ENCODE assay signal across 16 cellular contexts in the genomic region with DNA sequence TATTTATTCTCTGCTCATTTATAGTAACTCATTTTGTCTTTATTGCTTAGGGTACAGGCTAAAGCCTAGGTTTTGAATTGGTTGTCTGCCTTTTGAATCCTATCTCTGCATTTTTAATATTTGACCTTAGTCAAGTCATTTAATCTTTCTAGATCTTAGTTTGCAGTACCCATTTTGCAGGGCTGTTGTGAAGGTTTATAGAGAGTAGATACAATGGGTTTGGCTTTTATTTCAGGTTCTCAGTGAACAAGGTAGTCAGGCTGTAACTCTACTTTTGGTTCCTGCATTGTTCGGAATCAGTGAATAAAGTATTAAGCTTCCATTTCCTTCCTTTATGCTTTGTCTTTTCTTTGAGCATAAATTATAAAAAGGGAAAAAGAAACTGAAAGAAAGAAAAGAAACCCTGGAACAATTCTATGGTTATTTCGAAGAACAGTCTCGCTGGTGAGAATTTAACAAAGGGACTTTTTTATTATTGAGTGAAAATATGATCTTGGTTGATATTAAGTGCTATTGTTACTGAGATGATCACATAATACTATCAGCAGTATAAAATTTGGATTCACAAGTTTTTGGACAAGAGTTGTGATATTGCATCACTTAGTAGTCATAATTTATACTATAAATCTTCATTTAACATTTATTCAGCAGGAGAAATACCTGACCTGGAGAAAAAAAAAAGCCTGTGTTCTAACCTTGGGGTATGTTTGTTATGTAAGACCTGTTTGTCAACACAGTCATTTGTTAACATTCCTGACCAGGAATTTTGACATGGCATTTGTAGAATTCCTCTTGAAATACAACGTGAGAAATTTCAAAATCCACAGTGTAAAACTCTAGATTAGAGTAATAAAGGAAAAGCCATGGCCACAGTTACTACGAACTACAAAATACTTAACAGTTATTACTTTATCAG.
A peak's percentile ranks its signal among the peaks of the same experiment; 100 is the strongest.
DNase-seq lines count a peak whose midpoint lies in the region; ATAC-seq and TF ChIP-seq lines count a peak whose summit lies in the region.
"Had no signal": no experiment of that assay in that cellular context is flagged by ENCODE, and none has a peak within 500 bp of the region (broad histone marks: within the 10 kb centered on the region; RNA-seq: fewer than 3 reads in every experiment).

No MANE protein-coding gene starts in this region.

- H3K9me3 ChIP-seq in HUES64 (ENCODE audit: insufficient read depth, low read depth, low read length) (no peaks in the 10 kb centered on the region), testis (no peaks in the 10 kb centered on the region)
- H3K9me3 ChIP-seq: A549, left lung, pancreas had no signal

- H3K4me1 Mint-ChIP-seq in activated CD4-positive, alpha-beta T cell treated with anti-CD3 and anti-CD28 coated beads, Interleukin-2, amount 10 ng/mL, durations not matched to agents 24 days and 14 days: peaks cover 17% of the 10 kb centered on the region
- peaks cover 13 to 14% of the 10 kb centered on the region in 2 donors for H3K4me1 Mint-ChIP-seq in effector memory CD8-positive, alpha-beta T cell (ENCODE audit: low read depth in 2 of 2)
- H3K4me1 Mint-ChIP-seq in progenitor cell of endocrine pancreas (ENCODE audit: low read depth): peaks cover 5% of the 10 kb centered on the region

- H3K4me1 ChIP-seq in HUES64 (ENCODE audit: insufficient read depth, low read length) (peaks cover 32% of the 10 kb centered on the region), testis (no peaks in the 10 kb centered on the region)
- H3K4me1 ChIP-seq: A549, pancreas had no signal

- H3K27ac Mint-ChIP-seq in activated CD4-positive, alpha-beta T cell treated with anti-CD3 and anti-CD28 coated beads, Interleukin-2, amount 10 ng/mL, durations not matched to agents 24 days and 14 days: peak overlapping the region; percentile 65
- peak overlapping the region; percentile 77 to 92 for H3K27ac Mint-ChIP-seq in effector memory CD8-positive, alpha-beta T cell
- H3K27ac Mint-ChIP-seq in progenitor cell of endocrine pancreas: peak overlapping the region; percentile 7

- H3K4me3 ChIP-seq in HUES64 (ENCODE audit: low read length) (no peak overlapping the region), testis (no peak overlapping the region)
- H3K4me3 ChIP-seq: A549, left lung, pancreas had no signal

- peaks cover 31% of the 10 kb centered on the region for H3K36me3 Mint-ChIP-seq in activated CD4-positive, alpha-beta T cell treated with anti-CD3 and anti-CD28 coated beads, Interleukin-2, amount 10 ng/mL, durations not matched to agents 24 days and 14 days (ENCODE audit: low read depth)
- peaks cover 23% of the 10 kb centered on the region for H3K36me3 Mint-ChIP-seq in effector memory CD8-positive, alpha-beta T cell (ENCODE audit: insufficient read depth)
- H3K36me3 Mint-ChIP-seq in progenitor cell of endocrine pancreas (ENCODE audit: insufficient read depth): peaks cover 20% of the 10 kb centered on the region

- H3K27ac ChIP-seq in HUES64 (ENCODE audit: low read depth, low read length) (peak overlapping the region; percentile 56; the same call in 1 of the 2 replicates), testis (no peak overlapping the region)
- H3K27ac ChIP-seq: A549 had no signal

- H3K27me3 Mint-ChIP-seq in activated CD4-positive, alpha-beta T cell treated with anti-CD3 and anti-CD28 coated beads, Interleukin-2, amount 10 ng/mL, durations not matched to agents 24 days and 14 days: no peaks in the 10 kb centered on the region
- no peaks in the 10 kb centered on the region for H3K27me3 Mint-ChIP-seq in effector memory CD8-positive, alpha-beta T cell
- H3K27me3 Mint-ChIP-seq in progenitor cell of endocrine pancreas: no peaks in the 10 kb centered on the region
- H3K27me3 Mint-ChIP-seq: IgD-negative memory B cell had no signal

- ATAC-seq in effector memory CD8-positive, alpha-beta T cell (replicated peaks): no peak
- no peak for ATAC-seq in HG02840 (IDR thresholded peaks at IDR 0.05; ENCODE audit: low FRiP score, unreplicated experiment)
- ATAC-seq: A549, left lung had no signal

- H3K9ac ChIP-seq in HUES64 (ENCODE audit: low read depth, low read length): no peak overlapping the region

- WGBS in HUES64: 91% methylated on average over 4 of the region's 5 CpGs
- WGBS in testis, 2 donors: 81 to 85% methylated on average over 5 of the region's 5 CpGs

- H3K4me3 Mint-ChIP-seq in activated CD4-positive, alpha-beta T cell treated with anti-CD3 and anti-CD28 coated beads, Interleukin-2, amount 10 ng/mL, durations not matched to agents 24 days and 14 days: peak overlapping the region; percentile 70
- peak overlapping the region; percentile 54 to 75 for H3K4me3 Mint-ChIP-seq in effector memory CD8-positive, alpha-beta T cell
- no peak overlapping the region for H3K4me3 Mint-ChIP-seq in progenitor cell of endocrine pancreas (ENCODE audit: low read depth)

- no peak for TF ChIP-seq CTCF in progenitor cell of endocrine pancreas (IDR thresholded peaks at IDR 0.05; ENCODE audit: unreplicated experiment)
- no peak for TF ChIP-seq CTCF in testis (IDR thresholded peaks at IDR 0.05)
- no peak for TF ChIP-seq CTCF in GM13976 (IDR thresholded peaks at IDR 0.05; ENCODE audit: borderline replicate concordance, control extremely low read depth, extremely low read depth, insufficient read depth, missing control alignments)

- H3K36me3 ChIP-seq in HUES64 (ENCODE audit: insufficient read depth, low read length) (peaks cover 90% of the 10 kb centered on the region), testis (ENCODE audit: low read depth, missing control alignments) (no peaks in the 10 kb centered on the region)

- TF ChIP-seq POLR2A in testis (IDR thresholded peaks at IDR 0.05): no peak

- DNase-seq in activated CD4-positive, alpha-beta T cell treated with anti-CD3 and anti-CD28 coated beads, Interleukin-2, amount 10 ng/mL, durations not matched to agents 24 days and 14 days: no peak
- DNase-seq in activated CD4-positive, alpha-beta T cell treated with anti-CD3 and anti-CD28 coated beads, Interleukin-2, amount 50 U/mL, for 4 hours: no peak
- DNase-seq in effector memory CD8-positive, alpha-beta T cell: no peak
- no peak for DNase-seq in progenitor cell of endocrine pancreas (ENCODE audit: low spot score, unreplicated experiment)
- no peak for DNase-seq in testis
- DNase-seq in GM13976 (ENCODE audit: low spot score): no peak
- DNase-seq: DMS79 treated with DMSO at 0.1 percent for 48 hours; foreskin melanocyte; left lung; NCI-H1930; pancreas; stimulated activated CD4-positive, alpha-beta T cell treated with anti-CD3 and anti-CD28 coated beads, Interleukin-2, amount 100 ng/mL, for 48 hours had no signal

- H3K9me3 Mint-ChIP-seq in activated CD4-positive, alpha-beta T cell treated with anti-CD3 and anti-CD28 coated beads, Interleukin-2, amount 10 ng/mL, durations not matched to agents 24 days and 14 days: no peaks in the 10 kb centered on the region
- no peaks in the 10 kb centered on the region for H3K9me3 Mint-ChIP-seq in effector memory CD8-positive, alpha-beta T cell
- H3K9me3 Mint-ChIP-seq in progenitor cell of endocrine pancreas (ENCODE audit: low read depth): no peaks in the 10 kb centered on the region
- H3K9me3 Mint-ChIP-seq: IgD-negative memory B cell had no signal

- H3K27me3 ChIP-seq in HUES64 (ENCODE audit: insufficient read depth, low read length) (no peaks in the 10 kb centered on the region), testis (no peaks in the 10 kb centered on the region)
- H3K27me3 ChIP-seq: left lung, pancreas had no signal

- intact Hi-C loops in activated CD4-positive, alpha-beta T cell treated with anti-CD3 and anti-CD28 coated beads, Interleukin-2, amount 10 ng/mL, durations not matched to agents 24 days and 14 days (cut with micrococcal nuclease): no loop called here
- intact Hi-C loops in testis (cut with DNase I; ENCODE audit: low total_unique reads): no loop called here

- in situ Hi-C loops in GM13976 (cut with MboI; ENCODE audit: low sequenced_read_pairs, unreplicated experiment): no loop called here

Comparison
In these comparisons a context has a peak if more than half of its experiments do, and no peak if none do; other contexts are left out.
1. H3K27ac Mint-ChIP-seq: peak in every context shown above with its lines; median percentile 84 in effector memory CD8-positive, alpha-beta T cell; 65 in activated CD4-positive, alpha-beta T cell treated with anti-CD3 and anti-CD28 coated beads, Interleukin-2, amount 10 ng/mL, durations not matched to agents 24 days and 14 days; 7 in progenitor cell of endocrine pancreas.